Comparison of ENCODE assay signal across 8 cellular contexts in the genomic region with DNA sequence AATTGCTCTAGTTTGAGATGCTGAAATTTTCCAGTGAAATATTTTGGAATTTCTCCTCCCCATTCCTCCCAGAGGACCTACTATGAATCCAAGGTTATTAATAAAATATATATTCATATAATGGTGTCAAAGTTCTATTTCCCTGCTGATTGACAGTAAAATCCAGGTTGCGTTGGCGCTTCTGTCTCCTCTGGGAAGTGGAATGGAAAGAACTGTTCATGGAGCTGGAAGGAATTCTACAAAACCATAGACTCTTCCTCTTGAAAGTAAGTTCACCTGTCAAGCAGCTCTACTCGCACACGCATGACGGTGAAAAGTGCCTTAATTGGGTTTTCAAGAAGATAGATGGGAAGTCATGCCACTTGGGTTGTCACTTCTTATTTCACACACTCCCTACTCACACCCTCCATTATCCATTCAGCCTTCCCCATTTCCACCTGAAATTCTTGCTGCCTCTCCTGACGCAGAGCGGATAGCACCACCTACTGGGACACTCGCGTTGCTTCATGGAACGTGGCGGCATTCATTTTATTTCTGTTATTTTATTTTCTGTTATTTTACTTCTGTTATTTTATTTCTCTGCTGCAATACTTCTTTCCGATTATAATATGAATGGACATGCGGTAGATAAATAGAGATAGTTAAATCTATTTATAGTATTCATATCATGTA.
DNase-seq lines count a peak whose midpoint lies in the region; ATAC-seq and TF ChIP-seq lines count a peak whose summit lies in the region.

No MANE protein-coding gene starts in this region.

- H3K9me3 ChIP-seq in right lobe of liver (no peaks in the 10 kb centered on the region), ascending aorta (no peaks in the 10 kb centered on the region), colonic mucosa (no peaks in the 10 kb centered on the region)

- 27% methylated on average over 13 of the region's 13 CpGs for WGBS in right lobe of liver (ENCODE audit: insufficient coverage, low coverage, low lambda C conversion rate, missing lambda C conversion rate)

- peak; percentile 50 for ATAC-seq in HG02852 (IDR thresholded peaks at IDR 0.05; ENCODE audit: unreplicated experiment)
- ATAC-seq in right lobe of liver = peak in 3 of 4 donors; percentile 39 to 55 (median 39)
- ATAC-seq in HG03521 (IDR thresholded peaks at IDR 0.05; ENCODE audit: unreplicated experiment) = no peak

- no peaks in the 10 kb centered on the region for H3K27me3 Mint-ChIP-seq in CD14-positive monocyte (ENCODE audit: low read depth in 3 of 3)

- intact Hi-C loops in CD14-positive monocyte (cut with micrococcal nuclease) = loop anchor here in 1 of 2 donors (5.0 kb wide), 1 partner anchor 1330 kb away; no protein-coding TSS in a partner anchor
- intact Hi-C loops in right lobe of liver (cut with DNase I) = no loop called here
- intact Hi-C loops in ascending aorta (cut with DNase I) = no loop called here
- intact Hi-C loops in colonic mucosa (cut with DNase I) = no loop called here

- H3K4me1 Mint-ChIP-seq in CD14-positive monocyte = no peaks in the 10 kb centered on the region

- H3K36me3 ChIP-seq in right lobe of liver = no peaks in the 10 kb centered on the region
- no peaks in the 10 kb centered on the region for H3K36me3 ChIP-seq in ascending aorta
- no peaks in the 10 kb centered on the region for H3K36me3 ChIP-seq in colonic mucosa

- H3K9me3 Mint-ChIP-seq in CD14-positive monocyte = no peaks in the 10 kb centered on the region

- no peak overlapping the region for H3K9ac ChIP-seq in colonic mucosa (ENCODE audit: low read depth in 2 of 2, low read length in 2 of 2)

- no peak for TF ChIP-seq POLR2A in right lobe of liver (IDR thresholded peaks at IDR 0.05)

- no peak overlapping the region for H3K4me3 ChIP-seq in right lobe of liver
- H3K4me3 ChIP-seq in ascending aorta = no peak overlapping the region
- H3K4me3 ChIP-seq in colonic mucosa = no peak overlapping the region

- no peaks in the 10 kb centered on the region for H3K27me3 ChIP-seq in right lobe of liver
- no peaks in the 10 kb centered on the region for H3K27me3 ChIP-seq in ascending aorta
- no peaks in the 10 kb centered on the region for H3K27me3 ChIP-seq in colonic mucosa

- H3K27ac ChIP-seq in VCaP = no peak overlapping the region
- H3K27ac ChIP-seq in right lobe of liver = no peak overlapping the region
- H3K27ac ChIP-seq in ascending aorta = no peak overlapping the region
- H3K27ac ChIP-seq in colonic mucosa = no peak overlapping the region

- no peak overlapping the region for H3K4me3 Mint-ChIP-seq in CD14-positive monocyte

- TF ChIP-seq CTCF in CD14-positive monocyte (IDR thresholded peaks at IDR 0.05) (peak; percentile 26), VCaP (conservative IDR thresholded peaks at IDR 0.05) (peak; percentile 77), right lobe of liver (IDR thresholded peaks at IDR 0.05) (peak; percentile 25 to 47 (median 43)), ascending aorta (IDR thresholded peaks at IDR 0.05) (peak in 1 of 3 experiments; percentile 13), colonic mucosa (IDR thresholded peaks at IDR 0.05) (no peak)

- H3K36me3 Mint-ChIP-seq in CD14-positive monocyte = no peaks in the 10 kb centered on the region

- DNase-seq in CD14-positive monocyte (ENCODE audit: low spot score) (no peak), right lobe of liver (no peak), ascending aorta (ENCODE audit: low spot score in 2 of 2) (no peak), colonic mucosa (no peak), NCI-H226 (no peak)

- no peak overlapping the region for H3K27ac Mint-ChIP-seq in CD14-positive monocyte

- H3K4me1 ChIP-seq in right lobe of liver (no peaks in the 10 kb centered on the region), ascending aorta (no peaks in the 10 kb centered on the region), colonic mucosa (no peaks in the 10 kb centered on the region)
